ENCODE assay signal across 10 cellular contexts in genomic region chr7:55099086-55099831, GRCh38.
A peak's percentile ranks its signal among the peaks of the same experiment; 100 is the strongest.
DNase-seq lines count a peak whose midpoint lies in the region; ATAC-seq and TF ChIP-seq lines count a peak whose summit lies in the region.
"Had no signal": no experiment of that assay in that cellular context is flagged by ENCODE, and none has a peak within 500 bp of the region (broad histone marks: within the 10 kb centered on the region; RNA-seq: fewer than 3 reads in every experiment).

No MANE protein-coding gene starts in this region.

- no peaks in the 10 kb centered on the region for H3K36me3 ChIP-seq in breast epithelium
- H3K36me3 ChIP-seq in gastrocnemius medialis = no peaks in the 10 kb centered on the region

- DNase-seq in GM03348 (ENCODE audit: low spot score) (peak; percentile 73), breast epithelium (ENCODE audit: low spot score in 2 of 2) (no peak), left ventricle myocardium superior (peak; percentile 79), gastrocnemius medialis (peak in 1 of 2 donors; percentile 57), activated gamma-delta T cell treated with Interleukin-2 at 50 U/mL for 16 hours (no peak), NCI-H524 treated with DMSO at 0.1 percent for 48 hours (lab: John Stamatoyannopoulos, UW) (no peak), COR-L47 (lab: John Stamatoyannopoulos, UW) (no peak)
- DNase-seq: activated T-cell treated with anti-CD3 and anti-CD28 coated beads, Interleukin-2, amount 50 U/mL, for 24 hours; left colon had no signal

- TF ChIP-seq POLR2A in breast epithelium (IDR thresholded peaks at IDR 0.05) = no peak
- no peak for TF ChIP-seq POLR2A in gastrocnemius medialis (IDR thresholded peaks at IDR 0.05)

- peak overlapping the region in 1 of 3 donors; percentile 39 for H3K4me3 ChIP-seq in breast epithelium
- no peak overlapping the region for H3K4me3 ChIP-seq in gastrocnemius medialis

- ATAC-seq in left ventricle myocardium superior (peak; percentile 56), gastrocnemius medialis (peak; percentile 40 to 43), GM18519 (IDR thresholded peaks at IDR 0.05; ENCODE audit: low FRiP score, unreplicated experiment) (no peak)
- ATAC-seq: left colon had no signal

- peak overlapping the region; percentile 73 to 79 for H3K27ac ChIP-seq in breast epithelium
- peak overlapping the region; percentile 77 to 80 (median 79) for H3K27ac ChIP-seq in gastrocnemius medialis

- H3K9me3 ChIP-seq in breast epithelium (no peaks in the 10 kb centered on the region), gastrocnemius medialis (no peaks in the 10 kb centered on the region)

- H3K4me1 ChIP-seq in breast epithelium (peaks cover 0 to 25% of the 10 kb centered on the region in 2 donors), gastrocnemius medialis (peaks cover 22 to 52% of the 10 kb centered on the region in 2 donors)

- in situ Hi-C loops in gastrocnemius medialis (cut with MboI; ENCODE audit: low sequenced_read_pairs in 4 of 4) = no loop called here

- H3K27me3 ChIP-seq in breast epithelium (no peaks in the 10 kb centered on the region), gastrocnemius medialis (no peaks in the 10 kb centered on the region)

- intact Hi-C loops in breast epithelium (cut with DNase I; ENCODE audit: low total_unique reads) = no loop called here
- intact Hi-C loops in left ventricle myocardium superior (cut with micrococcal nuclease) = no loop called here
- intact Hi-C loops in gastrocnemius medialis (cut with DNase I; ENCODE audit: low total_unique reads) = no loop called here

- TF ChIP-seq CTCF in breast epithelium (IDR thresholded peaks at IDR 0.05) = no peak
- no peak for TF ChIP-seq CTCF in gastrocnemius medialis (IDR thresholded peaks at IDR 0.05 in 4 of 5, conservative IDR thresholded peaks at IDR 0.05 in 1 of 5)

Comparison
In these comparisons a context has a peak if more than half of its experiments do, and no peak if none do; other contexts are left out.
1. DNase-seq: peak in GM03348 (single experiment) and left ventricle myocardium superior (single experiment); none in breast epithelium (0 of 2), activated gamma-delta T cell treated with Interleukin-2 at 50 U/mL for 16 hours (single experiment), NCI-H524 treated with DMSO at 0.1 percent for 48 hours (single experiment) and COR-L47 (single experiment).